Comparison of ENCODE assay signal across 24 cellular contexts in the genomic region with DNA sequence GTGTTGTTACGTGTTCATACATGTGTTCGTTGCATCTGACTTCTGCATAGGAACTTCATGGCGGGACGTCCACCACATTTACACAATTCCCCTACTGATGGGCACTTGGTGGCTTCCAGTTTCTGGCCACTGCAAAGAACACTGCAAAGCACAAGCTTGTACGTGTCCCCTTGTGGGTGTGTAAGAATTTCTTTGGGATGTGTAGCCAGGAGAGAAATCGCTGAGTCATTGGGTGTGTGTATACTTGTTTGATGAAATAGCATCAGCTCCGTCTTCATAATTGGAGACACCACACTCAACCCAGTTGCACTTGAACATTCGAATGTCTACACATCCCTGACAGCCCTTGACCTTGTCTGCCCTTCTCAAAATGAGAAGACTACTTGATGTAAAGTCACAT. TPM values are rescaled to one million over a fixed set of nuclear protein-coding genes. Genes with fewer than 3 reads are reported as not detected.
DNase-seq lines count a peak whose midpoint lies in the region; ATAC-seq, FAIRE-seq and TF ChIP-seq lines count a peak whose summit lies in the region.
"Had no signal": no experiment of that assay in that cellular context is flagged by ENCODE, and none has a peak within 500 bp of the region (broad histone marks: within the 10 kb centered on the region; RNA-seq: fewer than 3 reads in every experiment).

No MANE protein-coding gene starts in this region.

- no peak overlapping the region for H3K56ac ChIP-seq in H1 (replicated peaks; ENCODE audit: insufficient read length, low read depth, low read length)

- H3K36me3 ChIP-seq in H1 (ENCODE audit: control insufficient read depth in 2 of 4, insufficient read depth in 4 of 4, low read length in 3 of 4), result no peaks in the 10 kb centered on the region
- H3K36me3 ChIP-seq: tibial nerve had no signal

- CTCF ChIA-PET in H1 (lab: Charles Lee; ENCODE audit: partially characterized antibody), result interaction anchor here (0.9 to 3.5 kb wide), 6 partner anchors 17 to 230 kb away, joined by 3 to 13 read pairs (median 9); no protein-coding TSS in a partner anchor

- H3K27me3 ChIP-seq in H1 (replicated peaks in 1 of 4; ENCODE audit: control insufficient read depth in 3 of 4, extremely low read depth in 1 of 4, insufficient read depth in 3 of 4, low read length in 3 of 4), result 0 out of 7 replicates have a peak, but pooled peaks cover 0 to 2% (median 0%) of the 10 kb centered on the region in 4 experiments

- TF ChIP-seq RAD21 in H1 (IDR thresholded peaks at IDR 0.05 in 1 of 2, conservative IDR thresholded peaks at IDR 0.05 in 1 of 2; ENCODE audit: low read depth in 2 of 2, low read length in 2 of 2), result no peak

- no peak overlapping the region for H2BK15ac ChIP-seq in H1 (ENCODE audit: low read length)

- H3K4me1 ChIP-seq in H1 (replicated peaks in 1 of 4; ENCODE audit: control insufficient read depth in 3 of 4, insufficient read depth in 4 of 4, low read length in 3 of 4), result no peaks in the 10 kb centered on the region
- H3K4me1 ChIP-seq: parathyroid adenoma, tibial nerve had no signal

- H4K91ac ChIP-seq in H1 (replicated peaks; ENCODE audit: insufficient read length, low read length), result no peak overlapping the region

- no peak overlapping the region for H4K8ac ChIP-seq in H1 (ENCODE audit: extremely low read depth, insufficient read depth, low read length)

- no peak overlapping the region for H3K4me3 Mint-ChIP-seq in activated CD4-positive, alpha-beta T cell treated with anti-CD3 and anti-CD28 coated beads, Interleukin-2, amount 10 ng/mL, durations not matched to agents 24 days and 14 days
- H3K4me3 Mint-ChIP-seq: activated CD8-positive, alpha-beta memory T cell treated with anti-CD3 and anti-CD28 coated beads, Interleukin-2, amount 10 ng/mL, durations not matched to agents 7 days and 5 days; stimulated activated memory B cell treated with anti-CD40 and anti-IgM and Interleukin-4, amounts not matched to agents 10 μg/mL and 1 μg/mL and 100 μg/mL, for 72 hours had no signal

- intact Hi-C loops in activated CD4-positive, alpha-beta T cell treated with anti-CD3 and anti-CD28 coated beads, Interleukin-2, amount 10 ng/mL, durations not matched to agents 24 days and 14 days (cut with micrococcal nuclease), result no loop called here

- peaks cover 9% of the 10 kb centered on the region for H3K27me3 Mint-ChIP-seq in activated CD4-positive, alpha-beta T cell treated with anti-CD3 and anti-CD28 coated beads, Interleukin-2, amount 10 ng/mL, durations not matched to agents 24 days and 14 days

- H3K9me3 ChIP-seq in H1 (ENCODE audit: insufficient read depth in 2 of 2, low read depth in 1 of 2, low read length in 1 of 2), result no peaks in the 10 kb centered on the region

- H3K79me1 ChIP-seq in H1 (ENCODE audit: low read depth, low read length), result no peaks in the 10 kb centered on the region

- 80% methylated on average over 8 of the region's 8 CpGs; no CpG with 5 or more reads in 1 of the 2 experiments for WGBS in H1 (ENCODE audit: extremely low coverage in 1 of 2, insufficient coverage in 1 of 2, insufficient read length in 1 of 2, insufficient replicate concordance in 2 of 2, low coverage in 1 of 2, low lambda C conversion rate in 2 of 2, missing lambda C conversion rate in 1 of 2), 2 experiments

- no peak overlapping the region for H3K4me2 ChIP-seq in H1 (ENCODE audit: insufficient read depth in 1 of 2, low read depth in 2 of 2, low read length in 2 of 2)

- H3K9ac ChIP-seq in H1 (replicated peaks in 1 of 4; ENCODE audit: extremely low read depth in 1 of 4, low read depth in 3 of 4, low read length in 3 of 4), result no peak overlapping the region
- H3K9ac ChIP-seq: parathyroid adenoma had no signal

- no peak overlapping the region for H4K5ac ChIP-seq in H1 (ENCODE audit: insufficient read length, low read depth, low read length)

- TF ChIP-seq CTCF in H1 (IDR thresholded peaks at IDR 0.05; ENCODE audit: control extremely low read depth in 1 of 3, insufficient read depth in 1 of 3, low read depth in 1 of 3, low read length in 3 of 3), result no peak
- no peak for TF ChIP-seq CTCF in omental fat pad (IDR thresholded peaks at IDR 0.05)

- H4K20me1 ChIP-seq in H1 (replicated peaks in 1 of 2; ENCODE audit: control insufficient read depth in 1 of 2, insufficient read depth in 2 of 2, low read length in 2 of 2), result no peaks in the 10 kb centered on the region

- no peak overlapping the region for H3K14ac ChIP-seq in H1 (ENCODE audit: insufficient read length)

- no peak overlapping the region for H2AK5ac ChIP-seq in H1 (ENCODE audit: low read depth, low read length)

- H3K4me3 ChIP-seq in H1 (ENCODE audit: extremely low read depth in 1 of 4, insufficient read depth in 2 of 4, low read depth in 3 of 4, low read length in 4 of 4), result no peak overlapping the region
- H3K4me3 ChIP-seq: tibial nerve had no signal

- no peak overlapping the region for H3K23ac ChIP-seq in H1 (ENCODE audit: insufficient read length)

- no peak overlapping the region for H2AFZ ChIP-seq in H1 (ENCODE audit: low read length)
- H2AFZ ChIP-seq: parathyroid adenoma had no signal

- ATAC-seq in omental fat pad (ENCODE audit: low FRiP score), result peak; percentile 13
- ATAC-seq: activated CD8-positive, alpha-beta memory T cell treated with anti-CD3 and anti-CD28 coated beads, Interleukin-2, amount 10 ng/mL, durations not matched to agents 7 days and 5 days; stimulated activated memory B cell treated with anti-CD40 and anti-IgM and Interleukin-4, amounts not matched to agents 10 μg/mL and 1 μg/mL and 100 μg/mL, for 72 hours had no signal

- H3K79me2 ChIP-seq in H1 (ENCODE audit: control insufficient read depth in 1 of 2, insufficient read depth in 2 of 2, low read length in 2 of 2), result no peaks in the 10 kb centered on the region
- H3K79me2 ChIP-seq: parathyroid adenoma had no signal

- no peak for TF ChIP-seq POLR2A in H1 (IDR thresholded peaks at IDR 0.05; ENCODE audit: control extremely low read depth in 1 of 2, low read depth in 2 of 2, low read length in 2 of 2)

- H3K9me3 Mint-ChIP-seq in activated CD4-positive, alpha-beta T cell treated with anti-CD3 and anti-CD28 coated beads, Interleukin-2, amount 10 ng/mL, durations not matched to agents 24 days and 14 days, result no peaks in the 10 kb centered on the region
- H3K9me3 Mint-ChIP-seq: stimulated activated memory B cell treated with anti-CD40 and anti-IgM and Interleukin-4, amounts not matched to agents 10 μg/mL and 1 μg/mL and 100 μg/mL, for 72 hours had no signal

- TF ChIP-seq EP300 in H1 (IDR thresholded peaks at IDR 0.05; ENCODE audit: borderline replicate concordance in 1 of 2, low read depth in 2 of 2, low read length in 2 of 2), result no peak

- H2BK20ac ChIP-seq in H1 (ENCODE audit: low read length), result no peak overlapping the region

- H3K4ac ChIP-seq in H1 (replicated peaks; ENCODE audit: insufficient read length, low read depth, low read length), result no peak overlapping the region

- no peak overlapping the region; the same call in 1 of the 2 replicates for H2BK5ac ChIP-seq in H1 (ENCODE audit: low read depth, low read length)

- peak overlapping the region; percentile 46; the same call in 1 of the 2 replicates for H2BK12ac ChIP-seq in H1 (ENCODE audit: low read depth, low read length)

- DNase-seq in H4 (ENCODE audit: low spot score) (peak; percentile 83), NCI-H226 (peak; percentile 66), H1 (ENCODE audit: low read depth in 1 of 2, low spot score in 2 of 2) (no peak), omental fat pad (ENCODE audit: low spot score) (no peak), COLO668 (lab: John Stamatoyannopoulos, UW; ENCODE audit: unreplicated experiment) (no peak), NCI-H82 (lab: John Stamatoyannopoulos, UW) (no peak), NK-92 (lab: John Stamatoyannopoulos, UW; ENCODE audit: unreplicated experiment) (no peak)
- no peak for DNase-seq in activated CD4-positive, alpha-beta T cell treated with anti-CD3 and anti-CD28 coated beads, Interleukin-2, amount 10 ng/mL, durations not matched to agents 24 days and 14 days
- DNase-seq: activated CD4-positive, CD25-positive, alpha-beta regulatory T cell; activated CD8-positive, alpha-beta memory T cell treated with anti-CD3 and anti-CD28 coated beads, Interleukin-2, amount 10 ng/mL, durations not matched to agents 7 days and 5 days; activated effector memory CD4-positive, alpha-beta T cell treated with Interleukin-2 at 50 U/mL for 16 hours; amygdala; hypothalamus; KBM-7; NCI-H1694; NCI-H524; T-helper 1 cell had no signal

- no peaks in the 10 kb centered on the region for H3K36me3 Mint-ChIP-seq in activated CD4-positive, alpha-beta T cell treated with anti-CD3 and anti-CD28 coated beads, Interleukin-2, amount 10 ng/mL, durations not matched to agents 24 days and 14 days (ENCODE audit: low read depth)
- H3K36me3 Mint-ChIP-seq: activated CD8-positive, alpha-beta memory T cell treated with anti-CD3 and anti-CD28 coated beads, Interleukin-2, amount 10 ng/mL, durations not matched to agents 7 days and 5 days; stimulated activated memory B cell treated with anti-CD40 and anti-IgM and Interleukin-4, amounts not matched to agents 10 μg/mL and 1 μg/mL and 100 μg/mL, for 72 hours had no signal

- POLR2A ChIA-PET in H1 (lab: Charles Lee; ENCODE audit: partially characterized antibody), result no interaction called here

- H3K18ac ChIP-seq in H1 (ENCODE audit: extremely low read depth, low read length), result no peak overlapping the region

- H3K23me2 ChIP-seq in H1 (ENCODE audit: low read depth, low read length), result no peaks in the 10 kb centered on the region

- H3K27ac Mint-ChIP-seq in activated CD4-positive, alpha-beta T cell treated with anti-CD3 and anti-CD28 coated beads, Interleukin-2, amount 10 ng/mL, durations not matched to agents 24 days and 14 days, result no peak overlapping the region
- H3K27ac Mint-ChIP-seq: activated CD8-positive, alpha-beta memory T cell treated with anti-CD3 and anti-CD28 coated beads, Interleukin-2, amount 10 ng/mL, durations not matched to agents 7 days and 5 days; stimulated activated memory B cell treated with anti-CD40 and anti-IgM and Interleukin-4, amounts not matched to agents 10 μg/mL and 1 μg/mL and 100 μg/mL, for 72 hours had no signal

- H3K27ac ChIP-seq in H1 (ENCODE audit: low read depth, low read length), result no peak overlapping the region
- H3K27ac ChIP-seq: C4-2B, parathyroid adenoma, tibial nerve had no signal

- H2BK120ac ChIP-seq in H1 (replicated peaks; ENCODE audit: low read depth, low read length), result no peak overlapping the region

- FAIRE-seq in H1 (lab: Jason Lieb, UNC), result no peak
- FAIRE-seq: colon, GM12891 had no signal

- H3K4me1 Mint-ChIP-seq in activated CD4-positive, alpha-beta T cell treated with anti-CD3 and anti-CD28 coated beads, Interleukin-2, amount 10 ng/mL, durations not matched to agents 24 days and 14 days, result peaks cover 2% of the 10 kb centered on the region
- H3K4me1 Mint-ChIP-seq: stimulated activated memory B cell treated with anti-CD40 and anti-IgM and Interleukin-4, amounts not matched to agents 10 μg/mL and 1 μg/mL and 100 μg/mL, for 72 hours had no signal

RNA-seq across cellular contexts. Expression of gene KLK5, which starts 19.2 kb away (rescaled TPM):
- 0.64 TPM in 1 of 2 replicates, not detected in the other for total RNA-seq in H4 (2014; rRNA removed; shearing (Covaris generic))
- total RNA-seq in H1 (2021; fragmentation: NEBNext Ultra II Directional; extraction: Animal tissue kit (Norgen Biotek cat#: 25700)), result 0.55 and 0.76 TPM in 2 replicates
- polyA plus RNA-seq in H1 (2011; rRNA removed), result 1.7 and 2.0 TPM in 2 replicates
- 1.2 TPM for polyA plus RNA-seq in H1 (2011; cell fraction: cytosol; rRNA removed)
- 1.1 TPM for polyA plus RNA-seq in H1 (2011; cell fraction: nucleus; rRNA removed)
- polyA plus RNA-seq in H1 (2012, experiment 1 of 2), result 0.34 to 0.86 TPM (median 0.69 TPM) in 4 replicates
- polyA plus RNA-seq in H1 (2012, experiment 2 of 2), result 0.63 TPM
- polyA plus RNA-seq in H1 (2013, experiment 1 of 2), result 0.73 TPM
- polyA plus RNA-seq in H1 (2013, experiment 2 of 2), result 0.77 TPM
- 0.25 and 0.78 TPM in 2 replicates for polyA minus RNA-seq in H1 (2011; rRNA and poly(A)+ RNA removed)
- not detected for polyA minus RNA-seq in H1 (2011; cell fraction: cytosol; rRNA and poly(A)+ RNA removed)
- polyA minus RNA-seq in H1 (2011; cell fraction: nucleus; rRNA and poly(A)+ RNA removed), result not detected
- 10 to 100 TPM in 1 of 4 donors, 1 to 10 TPM in 2, not detected in 1; 3.3 to 12.2 (median 9.7) TPM for total RNA-seq in omental fat pad
- not detected in 2 replicates for total RNA-seq in activated CD4-positive, alpha-beta T cell treated with anti-CD3 and anti-CD28 coated beads, Interleukin-2, amount 10 ng/mL, durations not matched to agents 24 days and 14 days
- total RNA-seq: activated CD8-positive, alpha-beta memory T cell treated with anti-CD3 and anti-CD28 coated beads, Interleukin-2, amount 10 ng/mL, durations not matched to agents 7 days and 5 days; tibial nerve had no signal

RNA-seq across cellular contexts. Expression of gene KLK4, which starts 22.4 kb away (rescaled TPM):
- not detected in 2 replicates for total RNA-seq in H4 (2014; rRNA removed; shearing (Covaris generic))
- total RNA-seq in H1 (2021; fragmentation: NEBNext Ultra II Directional; extraction: Animal tissue kit (Norgen Biotek cat#: 25700)), result 1.3 TPM in 1 of 2 replicates, not detected in the other
- 0.44 and 6.8 TPM in 2 replicates for polyA plus RNA-seq in H1 (2011; rRNA removed)
- polyA plus RNA-seq in H1 (2011; cell fraction: cytosol; rRNA removed), result 0.41 TPM
- 2.3 TPM for polyA plus RNA-seq in H1 (2011; cell fraction: nucleus; rRNA removed)
- polyA plus RNA-seq in H1 (2012, experiment 1 of 2), result 0.20 to 1.7 TPM (median 0.57 TPM) in 4 replicates
- not detected for polyA plus RNA-seq in H1 (2012, experiment 2 of 2)
- polyA plus RNA-seq in H1 (2013, experiment 1 of 2), result 0.91 TPM
- 0.77 TPM for polyA plus RNA-seq in H1 (2013, experiment 2 of 2)
- 0.82 TPM in 1 of 2 replicates, not detected in the other for polyA minus RNA-seq in H1 (2011; rRNA and poly(A)+ RNA removed)
- polyA minus RNA-seq in H1 (2011; cell fraction: cytosol; rRNA and poly(A)+ RNA removed), result not detected
- not detected for polyA minus RNA-seq in H1 (2011; cell fraction: nucleus; rRNA and poly(A)+ RNA removed)
- not detected for total RNA-seq in omental fat pad
- total RNA-seq in activated CD4-positive, alpha-beta T cell treated with anti-CD3 and anti-CD28 coated beads, Interleukin-2, amount 10 ng/mL, durations not matched to agents 24 days and 14 days, result not detected in 2 replicates
- total RNA-seq: activated CD8-positive, alpha-beta memory T cell treated with anti-CD3 and anti-CD28 coated beads, Interleukin-2, amount 10 ng/mL, durations not matched to agents 7 days and 5 days; G401 had no signal

RNA-seq across cellular contexts. Expression of gene KLK6, which starts 35.8 kb away (rescaled TPM):
- total RNA-seq in H4 (2014; rRNA removed; shearing (Covaris generic)), result not detected in 2 replicates
- total RNA-seq in H1 (2021; fragmentation: NEBNext Ultra II Directional; extraction: Animal tissue kit (Norgen Biotek cat#: 25700)), result 0.55 and 0.69 TPM in 2 replicates
- 2.6 and 3.2 TPM in 2 replicates for polyA plus RNA-seq in H1 (2011; rRNA removed)
- 2.5 TPM for polyA plus RNA-seq in H1 (2011; cell fraction: cytosol; rRNA removed)
- 1.7 TPM for polyA plus RNA-seq in H1 (2011; cell fraction: nucleus; rRNA removed)
- polyA plus RNA-seq in H1 (2012, experiment 1 of 2), result 1.3 to 2.5 TPM (median 2.3 TPM) in 4 replicates
- 2.4 TPM for polyA plus RNA-seq in H1 (2012, experiment 2 of 2)
- 1.4 TPM for polyA plus RNA-seq in H1 (2013, experiment 1 of 2)
- polyA plus RNA-seq in H1 (2013, experiment 2 of 2), result 1.8 TPM
- polyA minus RNA-seq in H1 (2011; rRNA and poly(A)+ RNA removed), result 1.3 and 2.0 TPM in 2 replicates
- not detected for polyA minus RNA-seq in H1 (2011; cell fraction: cytosol; rRNA and poly(A)+ RNA removed)
- polyA minus RNA-seq in H1 (2011; cell fraction: nucleus; rRNA and poly(A)+ RNA removed), result 0.60 TPM
- total RNA-seq in omental fat pad, result not detected
- not detected in 2 replicates for total RNA-seq in activated CD4-positive, alpha-beta T cell treated with anti-CD3 and anti-CD28 coated beads, Interleukin-2, amount 10 ng/mL, durations not matched to agents 24 days and 14 days
- total RNA-seq: activated CD8-positive, alpha-beta memory T cell treated with anti-CD3 and anti-CD28 coated beads, Interleukin-2, amount 10 ng/mL, durations not matched to agents 7 days and 5 days; G401 had no signal

RNA-seq across cellular contexts. Expression of gene KLK7, which starts 50.1 kb away (rescaled TPM):
- not detected in 2 replicates for total RNA-seq in H4 (2014; rRNA removed; shearing (Covaris generic))
- 0.55 and 0.73 TPM in 2 replicates for total RNA-seq in H1 (2021; fragmentation: NEBNext Ultra II Directional; extraction: Animal tissue kit (Norgen Biotek cat#: 25700))
- polyA plus RNA-seq in H1 (2011; rRNA removed), result 1.4 and 2.1 TPM in 2 replicates
- polyA plus RNA-seq in H1 (2011; cell fraction: cytosol; rRNA removed), result 1.6 TPM
- polyA plus RNA-seq in H1 (2011; cell fraction: nucleus; rRNA removed), result 3.5 TPM
- polyA plus RNA-seq in H1 (2012, experiment 1 of 2), result 1.0 to 1.7 TPM (median 1.4 TPM) in 4 replicates
- polyA plus RNA-seq in H1 (2012, experiment 2 of 2), result 0.35 TPM
- polyA plus RNA-seq in H1 (2013, experiment 1 of 2), result 0.87 TPM
- polyA plus RNA-seq in H1 (2013, experiment 2 of 2), result 0.90 TPM
- 0.39 and 0.57 TPM in 2 replicates for polyA minus RNA-seq in H1 (2011; rRNA and poly(A)+ RNA removed)
- polyA minus RNA-seq in H1 (2011; cell fraction: cytosol; rRNA and poly(A)+ RNA removed), result 1.3 TPM
- 1.3 TPM for polyA minus RNA-seq in H1 (2011; cell fraction: nucleus; rRNA and poly(A)+ RNA removed)
- 10 to 100 TPM in 2 of 4 donors, 1 to 10 TPM in 1, not detected in 1; 3.6 to 61.7 (median 16.6) TPM for total RNA-seq in omental fat pad
- not detected in 2 replicates for total RNA-seq in activated CD4-positive, alpha-beta T cell treated with anti-CD3 and anti-CD28 coated beads, Interleukin-2, amount 10 ng/mL, durations not matched to agents 24 days and 14 days
- total RNA-seq: activated CD8-positive, alpha-beta memory T cell treated with anti-CD3 and anti-CD28 coated beads, Interleukin-2, amount 10 ng/mL, durations not matched to agents 7 days and 5 days; G401 had no signal

Comparison
In these comparisons a context has a peak if more than half of its experiments do, and no peak if none do; other contexts are left out.
1. DNase-seq: peak in H4 (single experiment) and NCI-H226 (single experiment); none in H1 (0 of 2), omental fat pad (single experiment), COLO668 (single experiment), activated CD4-positive, alpha-beta T cell treated with anti-CD3 and anti-CD28 coated beads, Interleukin-2, amount 10 ng/mL, durations not matched to agents 24 days and 14 days (single experiment), NCI-H82 (single experiment) and NK-92 (single experiment).